In genomic region chr3:47022540-47023161, GRCh38 we compare ENCODE assay signal across 14 cellular contexts. TPM values are rescaled to one million over a fixed set of nuclear protein-coding genes. Genes with fewer than 3 reads are reported as not detected.
DNase-seq lines count a peak whose midpoint lies in the region; ATAC-seq and TF ChIP-seq lines count a peak whose summit lies in the region.
"Had no signal": no experiment of that assay in that cellular context is flagged by ENCODE, and none has a peak within 500 bp of the region (broad histone marks: within the 10 kb centered on the region; RNA-seq: fewer than 3 reads in every experiment).

No MANE protein-coding gene starts in this region.

- H3K4me1 ChIP-seq in right atrium auricular region = peaks cover 0 to 14% of the 10 kb centered on the region in 2 donors

- no peak for DNase-seq in Right ventricle myocardium inferior (ENCODE audit: missing footprints)
- DNase-seq in cardiac septum (ENCODE audit: low spot score) = no peak
- DNase-seq in T-helper 17 cell = no peak
- no peak for DNase-seq in right atrium auricular region (ENCODE audit: low spot score)
- DNase-seq in SW 1271 (lab: John Stamatoyannopoulos, UW) = no peak
- no peak for DNase-seq in glutamatergic neuron
- no peak for DNase-seq in NOMO-1 (lab: John Stamatoyannopoulos, UW; ENCODE audit: unreplicated experiment in 2 of 2)
- DNase-seq: hippocampal formation; naive B cell; NCI-H1105; stimulated activated CD4-positive, alpha-beta T cell treated with anti-CD3 and anti-CD28 coated beads, Interleukin-15, amount 100 ng/mL, for 24 hours had no signal

- H3K4me3 Mint-ChIP-seq in T-helper 17 cell = no peak overlapping the region
- no peak overlapping the region for H3K4me3 Mint-ChIP-seq in glutamatergic neuron (ENCODE audit: unreplicated experiment)
- H3K4me3 Mint-ChIP-seq: dendritic cell treated with granulocyte-macrophage colony-stimulating factor and Interleukin-4, amounts not matched to agents 40 ng/mL and 50 ng/mL, for 4 days; naive B cell had no signal

- H3K4me3 ChIP-seq in right atrium auricular region = no peak overlapping the region

- H3K27ac Mint-ChIP-seq in T-helper 17 cell (peak overlapping the region; percentile 94), glutamatergic neuron (ENCODE audit: unreplicated experiment) (no peak overlapping the region)
- H3K27ac Mint-ChIP-seq: dendritic cell treated with granulocyte-macrophage colony-stimulating factor and Interleukin-4, amounts not matched to agents 40 ng/mL and 50 ng/mL, for 4 days had no signal

- peaks cover 1% of the 10 kb centered on the region for H3K9me3 Mint-ChIP-seq in glutamatergic neuron (ENCODE audit: unreplicated experiment)
- H3K9me3 Mint-ChIP-seq: dendritic cell treated with granulocyte-macrophage colony-stimulating factor and Interleukin-4, amounts not matched to agents 40 ng/mL and 50 ng/mL, for 4 days; naive B cell had no signal

- H3K27me3 Mint-ChIP-seq in T-helper 17 cell = no peaks in the 10 kb centered on the region
- H3K27me3 Mint-ChIP-seq in glutamatergic neuron (ENCODE audit: unreplicated experiment) = peaks cover 4% of the 10 kb centered on the region
- H3K27me3 Mint-ChIP-seq: dendritic cell treated with granulocyte-macrophage colony-stimulating factor and Interleukin-4, amounts not matched to agents 40 ng/mL and 50 ng/mL, for 4 days; naive B cell had no signal

- H3K4me1 Mint-ChIP-seq in T-helper 17 cell = peaks cover 32% of the 10 kb centered on the region
- no peaks in the 10 kb centered on the region for H3K4me1 Mint-ChIP-seq in glutamatergic neuron (ENCODE audit: low read depth, unreplicated experiment)

- H3K27ac ChIP-seq in right atrium auricular region = peak overlapping the region; percentile 21 to 27

- no peaks in the 10 kb centered on the region for H3K9me3 ChIP-seq in T-helper 17 cell (ENCODE audit: control insufficient read depth, low read length, poor library complexity, severe bottlenecking)
- H3K9me3 ChIP-seq in right atrium auricular region = no peaks in the 10 kb centered on the region

- no peak for TF ChIP-seq CTCF in right atrium auricular region (IDR thresholded peaks at IDR 0.05)
- TF ChIP-seq CTCF in glutamatergic neuron (IDR thresholded peaks at IDR 0.05; ENCODE audit: partially characterized antibody, unreplicated experiment) = no peak

- peaks cover 19% of the 10 kb centered on the region for H3K36me3 ChIP-seq in right atrium auricular region

- peak; percentile 60 for ATAC-seq in Right ventricle myocardium inferior
- no peak for ATAC-seq in T-helper 17 cell
- ATAC-seq in HG03460 (IDR thresholded peaks at IDR 0.05; ENCODE audit: unreplicated experiment) = no peak
- ATAC-seq: activated CD4-positive, CD25-positive, alpha-beta regulatory T cell treated with anti-CD3 and anti-CD28 coated beads, Interleukin-2, amount 50 U/mL, for 24 hours had no signal

- intact Hi-C loops in Right ventricle myocardium inferior (cut with DNase I) (no loop called here), cardiac septum (cut with DNase I) (no loop called here)

- H3K36me3 Mint-ChIP-seq in T-helper 17 cell (ENCODE audit: low read depth) (peaks cover 6% of the 10 kb centered on the region), glutamatergic neuron (ENCODE audit: unreplicated experiment) (peaks cover 4% of the 10 kb centered on the region)

- no peaks in the 10 kb centered on the region for H3K27me3 ChIP-seq in right atrium auricular region

RNA-seq across cellular contexts. Expression of gene NBEAL2, which starts 43.2 kb away (rescaled TPM):
- total RNA-seq in Right ventricle myocardium inferior (14.5 TPM), cardiac septum (14.2 TPM), T-helper 17 cell (100 to 1,000 TPM; 285 to 303 TPM), right atrium auricular region (10 to 100 TPM in 1 of 2 donors, 1 to 10 TPM in 1; 7.5 to 15.3 TPM), glutamatergic neuron (ENCODE audit: unreplicated experiment) (38.0 TPM)

RNA-seq across cellular contexts. Expression of gene CCDC12, which starts 46.1 kb away (rescaled TPM):
- total RNA-seq in Right ventricle myocardium inferior (26.3 TPM), cardiac septum (35.6 TPM), T-helper 17 cell (10 to 100 TPM; 67.6 to 75.8 TPM), right atrium auricular region (10 to 100 TPM; 27.5 to 38.6 TPM), glutamatergic neuron (ENCODE audit: unreplicated experiment) (41.4 TPM)
